ENCODE assay signal across 17 cellular contexts in the genomic region with DNA sequence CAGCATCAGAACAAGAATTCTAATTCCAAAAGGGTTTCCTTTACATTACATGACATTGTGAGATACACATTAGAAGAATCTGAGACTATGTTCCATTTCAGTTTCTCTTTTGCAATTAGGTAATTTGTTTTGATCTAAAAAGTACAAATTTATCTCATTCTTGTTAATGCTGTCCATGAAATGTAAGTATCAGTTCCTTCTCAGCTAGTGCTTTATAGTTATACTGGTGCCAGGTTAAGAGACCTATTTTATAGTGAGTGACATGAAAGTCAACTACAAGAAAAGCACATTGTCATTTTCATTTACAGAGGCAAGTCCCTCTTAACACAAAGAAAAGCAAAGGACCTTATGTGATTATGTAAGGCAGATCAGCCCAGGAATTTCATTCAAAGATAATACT. TPM values are rescaled to one million over a fixed set of nuclear protein-coding genes. Genes with fewer than 3 reads are reported as not detected.
DNase-seq lines count a peak whose midpoint lies in the region; ATAC-seq and TF ChIP-seq lines count a peak whose summit lies in the region.
"Had no signal": no experiment of that assay in that cellular context is flagged by ENCODE, and none has a peak within 500 bp of the region (broad histone marks: within the 10 kb centered on the region; RNA-seq: fewer than 3 reads in every experiment).

No MANE protein-coding gene starts in this region.

- H3K4me1 Mint-ChIP-seq in activated naive CD4-positive, alpha-beta T cell treated with anti-CD3 and anti-CD28 coated beads for 36 hours (ENCODE audit: low read depth), result peaks cover 34% of the 10 kb centered on the region
- peaks cover 9 to 36% of the 10 kb centered on the region in 2 donors for H3K4me1 Mint-ChIP-seq in immature natural killer cell
- peaks cover 6% of the 10 kb centered on the region for H3K4me1 Mint-ChIP-seq in mesothelial cell of epicardium

- H3K9me3 ChIP-seq in PC-3 (ENCODE audit: low read length), result no peaks in the 10 kb centered on the region
- H3K9me3 ChIP-seq: esophagus muscularis mucosa had no signal

- peak overlapping the region; percentile 2 for H3K27ac Mint-ChIP-seq in activated naive CD4-positive, alpha-beta T cell treated with anti-CD3 and anti-CD28 coated beads for 36 hours
- peak overlapping the region in 2 of 6 donors; percentile 65 to 90 for H3K27ac Mint-ChIP-seq in immature natural killer cell
- H3K27ac Mint-ChIP-seq in mesothelial cell of epicardium, result no peak overlapping the region
- H3K27ac Mint-ChIP-seq: activated B cell treated with CpG ODN at 0.5 μM for 24 hours, H9 had no signal

- POLR2A ChIA-PET in PC-3 (lab: Charles Lee; ENCODE audit: unreplicated experiment), result interaction anchor here (0.6 kb wide), 1 partner anchor 88 kb away, joined by 3 read pairs; no protein-coding TSS in a partner anchor

- DNase-seq in activated naive CD4-positive, alpha-beta T cell treated with anti-CD3 and anti-CD28 coated beads for 36 hours, result no peak
- no peak for DNase-seq in activated naive CD4-positive, alpha-beta T cell treated with Interleukin-2 at 50 U/mL for 16 hours
- no peak for DNase-seq in PC-3
- no peak for DNase-seq in immature natural killer cell
- no peak for DNase-seq in G401 (ENCODE audit: low spot score)
- no peak for DNase-seq in GOT3 (lab: John Stamatoyannopoulos, UW)
- no peak for DNase-seq in mesothelial cell of epicardium (ENCODE audit: low spot score in 2 of 2, unreplicated experiment in 2 of 2)
- DNase-seq: activated B cell treated with CpG ODN at 0.5 μM for 24 hours, cortex of kidney, H9, mesendoderm, NCI-H2081 treated with DMSO at 0.1 percent for 48 hours, NCI-H69, retina, RPMI8226 had no signal

- H3K27ac ChIP-seq in PC-3 (ENCODE audit: low read length), result peak overlapping the region; percentile 88
- H3K27ac ChIP-seq: esophagus muscularis mucosa had no signal

- intact Hi-C loops in activated naive CD4-positive, alpha-beta T cell treated with anti-CD3 and anti-CD28 coated beads for 36 hours (cut with micrococcal nuclease), result no loop called here
- intact Hi-C loops in PC-3 (cut with micrococcal nuclease), result no loop called here

- H3K9ac ChIP-seq in PC-3 (ENCODE audit: low read length), result peak overlapping the region; percentile 46

- peak; percentile 26 for ATAC-seq in GM18498 (IDR thresholded peaks at IDR 0.05; ENCODE audit: unreplicated experiment)
- ATAC-seq in PC-3, result no peak

- no peak overlapping the region for H3K4me3 Mint-ChIP-seq in activated naive CD4-positive, alpha-beta T cell treated with anti-CD3 and anti-CD28 coated beads for 36 hours
- H3K4me3 Mint-ChIP-seq in immature natural killer cell (peak overlapping the region in 4 of 5 donors; percentile 12 to 77 (median 54)), mesothelial cell of epicardium (no peak overlapping the region)
- H3K4me3 Mint-ChIP-seq: activated B cell treated with CpG ODN at 0.5 μM for 24 hours, H9 had no signal

- no peaks in the 10 kb centered on the region for H3K79me2 ChIP-seq in PC-3 (ENCODE audit: low read length)

- H3K36me3 ChIP-seq in PC-3 (ENCODE audit: low read depth, low read length), result no peaks in the 10 kb centered on the region

- H3K4me1 ChIP-seq in PC-3 (ENCODE audit: insufficient read depth, low read length), result peaks cover 43% of the 10 kb centered on the region

- H3F3A ChIP-seq in PC-3 (ENCODE audit: low read length, unreplicated experiment), result peaks cover 11% of the 10 kb centered on the region

- H3K27me3 ChIP-seq in PC-3 (ENCODE audit: low read length), result no peaks in the 10 kb centered on the region
- H3K27me3 ChIP-seq: esophagus muscularis mucosa had no signal

- H3K9me2 ChIP-seq in PC-3 (replicated peaks; ENCODE audit: low read length), result no peaks in the 10 kb centered on the region

- peak overlapping the region; percentile 62; the same call in 1 of the 2 replicates for H3K4me2 ChIP-seq in PC-3 (ENCODE audit: low read length)

- no peaks in the 10 kb centered on the region for H3K9me3 Mint-ChIP-seq in activated naive CD4-positive, alpha-beta T cell treated with anti-CD3 and anti-CD28 coated beads for 36 hours
- H3K9me3 Mint-ChIP-seq in immature natural killer cell, result no peaks in the 10 kb centered on the region
- H3K9me3 Mint-ChIP-seq in mesothelial cell of epicardium, result peaks cover 10% of the 10 kb centered on the region
- H3K9me3 Mint-ChIP-seq: activated B cell treated with CpG ODN at 0.5 μM for 24 hours had no signal

- H4K20me1 ChIP-seq in PC-3 (ENCODE audit: low read length), result no peaks in the 10 kb centered on the region

- in situ Hi-C loops in G401 (cut with HindIII; ENCODE audit: low sequenced_read_pairs), result no loop called here

- no TSS peak for BruUV-seq in PC-3 (replicated peaks; lab: Mats Ljungman, UMichigan)

- H3K27me3 Mint-ChIP-seq in activated naive CD4-positive, alpha-beta T cell treated with anti-CD3 and anti-CD28 coated beads for 36 hours (ENCODE audit: low read depth), result no peaks in the 10 kb centered on the region
- H3K27me3 Mint-ChIP-seq in immature natural killer cell (ENCODE audit: low read depth in 3 of 3) (peaks cover 0 to 1% (median 0%) of the 10 kb centered on the region in 3 donors), mesothelial cell of epicardium (ENCODE audit: low read depth) (no peaks in the 10 kb centered on the region)
- H3K27me3 Mint-ChIP-seq: activated B cell treated with CpG ODN at 0.5 μM for 24 hours had no signal

- 0 out of 2 replicates have a peak overlapping the region, but pooled peaks have one; percentile 26 for H3K4me3 ChIP-seq in PC-3 (ENCODE audit: low read length)
- H3K4me3 ChIP-seq: esophagus muscularis mucosa had no signal

- H3K36me3 Mint-ChIP-seq in activated naive CD4-positive, alpha-beta T cell treated with anti-CD3 and anti-CD28 coated beads for 36 hours (ENCODE audit: low read depth), result peaks cover 8% of the 10 kb centered on the region
- H3K36me3 Mint-ChIP-seq in immature natural killer cell, result peaks cover 12 to 37% (median 25%) of the 10 kb centered on the region in 3 donors
- H3K36me3 Mint-ChIP-seq in mesothelial cell of epicardium, result peaks cover 27% of the 10 kb centered on the region

- no peak overlapping the region for H2AFZ ChIP-seq in PC-3 (ENCODE audit: low read length)

- CTCF ChIA-PET in activated naive CD4-positive, alpha-beta T cell treated with anti-CD3 and anti-CD28 coated beads for 36 hours (lab: Charles Lee), result interaction anchor here (1.0 kb wide), 1 partner anchor 29 kb away, joined by 3 read pairs; no protein-coding TSS in a partner anchor
- CTCF ChIA-PET in PC-3 (lab: Charles Lee), result no interaction called here

- TF ChIP-seq CTCF in PC-3 (conservative IDR thresholded peaks at IDR 0.05; ENCODE audit: low read depth, low read length), result no peak
- TF ChIP-seq CTCF in mesothelial cell of epicardium (IDR thresholded peaks at IDR 0.05; ENCODE audit: unreplicated experiment), result no peak

RNA-seq across cellular contexts. Expression of gene RCBTB2, which starts 43.9 kb away (rescaled TPM):
- total RNA-seq in activated naive CD4-positive, alpha-beta T cell treated with anti-CD3 and anti-CD28 coated beads for 36 hours, result 1 to 10 TPM; 1.2 to 1.4 TPM
- total RNA-seq in PC-3 (2014; rRNA removed) (2.1 and 2.5 TPM in 2 replicates), mesothelial cell of epicardium (20.3 to 21.6 TPM (median 20.6 TPM) in 3 replicates)
- 10 to 100 TPM; 36.1 to 49.1 (median 45.8) TPM for polyA plus RNA-seq in immature natural killer cell
- 4.3 and 10.3 TPM in 2 replicates for total RNA-seq in G401 (2014; rRNA removed; shearing (Covaris generic))

Comparison
In these comparisons a context has a peak if more than half of its experiments do, and no peak if none do; other contexts are left out.
1. H3K4me3 Mint-ChIP-seq: peak in immature natural killer cell (4 of 5); none in activated naive CD4-positive, alpha-beta T cell treated with anti-CD3 and anti-CD28 coated beads for 36 hours (single experiment) and mesothelial cell of epicardium (single experiment).